10 cellular contexts compared by ENCODE assay signal in the genomic region with DNA sequence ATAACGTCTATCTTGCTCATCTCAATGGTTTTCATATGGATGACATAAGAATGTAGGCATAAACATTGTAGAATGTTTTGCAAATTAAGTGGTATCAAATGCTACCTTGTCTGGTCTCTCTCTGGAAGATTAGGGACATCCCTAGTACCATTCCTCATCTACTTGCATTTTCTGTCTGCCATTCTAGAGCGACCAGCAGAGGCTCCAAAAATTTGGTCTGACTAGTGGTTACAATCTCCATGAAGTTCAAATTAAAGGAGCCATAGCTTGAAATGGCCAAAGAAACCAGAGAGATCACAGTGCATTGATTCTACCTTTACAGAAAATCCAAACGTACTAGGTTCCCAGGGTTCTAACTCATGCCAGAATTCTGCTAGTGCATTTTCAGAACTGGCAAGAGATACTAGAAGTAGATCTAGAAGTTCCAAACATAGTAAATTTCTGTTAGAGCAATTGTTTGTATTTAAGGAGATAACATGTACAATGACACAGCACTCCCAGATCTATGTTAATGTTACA. TPM values are rescaled to one million over a fixed set of nuclear protein-coding genes. Genes with fewer than 3 reads are reported as not detected.
DNase-seq lines count a peak whose midpoint lies in the region; ATAC-seq and TF ChIP-seq lines count a peak whose summit lies in the region.
"Had no signal": no experiment of that assay in that cellular context is flagged by ENCODE, and none has a peak within 500 bp of the region (broad histone marks: within the 10 kb centered on the region; RNA-seq: fewer than 3 reads in every experiment).

No MANE protein-coding gene starts in this region.

- H3K27me3 Mint-ChIP-seq in stimulated activated naive CD8-positive, alpha-beta T cell treated with anti-CD3 and anti-CD28 coated beads, Interleukin-15, Interleukin-2, amounts not matched to agents 100 ng/mL and 50 ng/mL, for 24 hours, result no peaks in the 10 kb centered on the region
- H3K27me3 Mint-ChIP-seq in activated B cell treated with CpG ODN at 0.5 μM for 24 hours (no peaks in the 10 kb centered on the region), immature natural killer cell (ENCODE audit: low read depth in 3 of 3) (peaks cover 0 to 4% (median 0%) of the 10 kb centered on the region in 3 donors)

- peaks cover 10% of the 10 kb centered on the region for H3K4me1 ChIP-seq in upper lobe of right lung

- intact Hi-C loops in activated B cell treated with CpG ODN at 0.5 μM for 24 hours (cut with micrococcal nuclease) (loop anchor here (2.0 kb wide), 1 partner anchor 37 kb away; no protein-coding TSS in a partner anchor), upper lobe of right lung (cut with DNase I) (no loop called here)

- no peaks in the 10 kb centered on the region for H3K9me3 ChIP-seq in upper lobe of right lung

- POLR2A ChIA-PET in activated B cell treated with CpG ODN at 0.5 μM for 24 hours (lab: Charles Lee), result interaction anchor here (0.8 to 6.2 kb wide), 8 partner anchors 13 to 146 kb away, joined by 3 to 56 read pairs (median 4); no protein-coding TSS in a partner anchor

- H3K36me3 ChIP-seq in upper lobe of right lung, result no peaks in the 10 kb centered on the region
- H3K36me3 ChIP-seq: cardiac muscle cell had no signal

- CTCF ChIA-PET in activated B cell treated with CpG ODN at 0.5 μM for 24 hours (lab: Charles Lee), result interaction anchor here (0.8 to 2.3 kb wide), 8 partner anchors 11 to 150 kb away, joined by 3 to 7 read pairs (median 4); no protein-coding TSS in a partner anchor

- no peak for ATAC-seq in stimulated activated naive CD8-positive, alpha-beta T cell treated with anti-CD3 and anti-CD28 coated beads, Interleukin-15, Interleukin-2, amounts not matched to agents 100 U/mL and 50 U/mL, for 24 hours
- ATAC-seq in activated B cell treated with CpG ODN at 0.5 μM for 24 hours (ENCODE audit: low read depth) (no peak), upper lobe of right lung (no peak), HG03196 (IDR thresholded peaks at IDR 0.05; ENCODE audit: unreplicated experiment) (no peak)

- peaks cover 22% of the 10 kb centered on the region for H3K36me3 Mint-ChIP-seq in stimulated activated naive CD8-positive, alpha-beta T cell treated with anti-CD3 and anti-CD28 coated beads, Interleukin-15, Interleukin-2, amounts not matched to agents 100 ng/mL and 50 ng/mL, for 24 hours (ENCODE audit: low read depth)
- H3K36me3 Mint-ChIP-seq in activated B cell treated with CpG ODN at 0.5 μM for 24 hours (ENCODE audit: low read depth) (peaks cover 25% of the 10 kb centered on the region), immature natural killer cell (peaks cover 0 to 4% (median 0%) of the 10 kb centered on the region in 3 donors)

- no peak for DNase-seq in stimulated activated naive CD8-positive, alpha-beta T cell treated with anti-CD3 and anti-CD28 coated beads, Interleukin-15, Interleukin-2, amounts not matched to agents 100 U/mL and 50 U/mL, for 24 hours
- DNase-seq in activated B cell treated with CpG ODN at 0.5 μM for 24 hours (no peak), immature natural killer cell (no peak), upper lobe of right lung (no peak), DMS 273 treated with DMSO at 0.1 percent for 48 hours (lab: John Stamatoyannopoulos, UW) (no peak), NCI-H345 (lab: John Stamatoyannopoulos, UW) (no peak)
- DNase-seq: NCI-H1436 treated with DMSO at 0.1 percent for 48 hours had no signal

- H3K4me3 ChIP-seq in upper lobe of right lung, result peak overlapping the region; percentile 43
- H3K4me3 ChIP-seq: cardiac muscle cell had no signal

- peak overlapping the region; percentile 81 for H3K27ac ChIP-seq in upper lobe of right lung
- H3K27ac ChIP-seq: cardiac muscle cell had no signal

- peak overlapping the region; percentile 89 for H3K4me3 Mint-ChIP-seq in stimulated activated naive CD8-positive, alpha-beta T cell treated with anti-CD3 and anti-CD28 coated beads, Interleukin-15, Interleukin-2, amounts not matched to agents 100 ng/mL and 50 ng/mL, for 24 hours
- H3K4me3 Mint-ChIP-seq in activated B cell treated with CpG ODN at 0.5 μM for 24 hours, result peak overlapping the region; percentile 91
- peak overlapping the region; percentile 81 to 93 (median 87) for H3K4me3 Mint-ChIP-seq in immature natural killer cell

- H3K4me1 Mint-ChIP-seq in stimulated activated naive CD8-positive, alpha-beta T cell treated with anti-CD3 and anti-CD28 coated beads, Interleukin-15, Interleukin-2, amounts not matched to agents 100 ng/mL and 50 ng/mL, for 24 hours (ENCODE audit: low read depth), result peaks cover 82% of the 10 kb centered on the region
- H3K4me1 Mint-ChIP-seq in activated B cell treated with CpG ODN at 0.5 μM for 24 hours, result peaks cover 76% of the 10 kb centered on the region
- peaks cover 61 to 62% of the 10 kb centered on the region in 2 donors for H3K4me1 Mint-ChIP-seq in immature natural killer cell

- no peak for TF ChIP-seq CTCF in activated B cell treated with CpG ODN at 0.5 μM for 24 hours (IDR thresholded peaks at IDR 0.05)
- no peak for TF ChIP-seq CTCF in upper lobe of right lung (IDR thresholded peaks at IDR 0.05)

- H3K9me3 Mint-ChIP-seq in stimulated activated naive CD8-positive, alpha-beta T cell treated with anti-CD3 and anti-CD28 coated beads, Interleukin-15, Interleukin-2, amounts not matched to agents 100 ng/mL and 50 ng/mL, for 24 hours, result peaks cover 4% of the 10 kb centered on the region
- H3K9me3 Mint-ChIP-seq in activated B cell treated with CpG ODN at 0.5 μM for 24 hours, result peaks cover 4% of the 10 kb centered on the region
- H3K9me3 Mint-ChIP-seq in immature natural killer cell, result peaks cover 0 to 2% (median 0%) of the 10 kb centered on the region in 6 donors

- peak overlapping the region; percentile 99 for H3K27ac Mint-ChIP-seq in stimulated activated naive CD8-positive, alpha-beta T cell treated with anti-CD3 and anti-CD28 coated beads, Interleukin-15, Interleukin-2, amounts not matched to agents 100 ng/mL and 50 ng/mL, for 24 hours
- H3K27ac Mint-ChIP-seq in activated B cell treated with CpG ODN at 0.5 μM for 24 hours (peak overlapping the region; percentile 95), immature natural killer cell (peak overlapping the region; percentile 74 to 94 (median 85))

- no peaks in the 10 kb centered on the region for H3K27me3 ChIP-seq in upper lobe of right lung
- H3K27me3 ChIP-seq: cardiac muscle cell had no signal

RNA-seq across cellular contexts. Expression of a gene that starts 1.1 kb away (rescaled TPM):
- 57.5 and 65.5 TPM in 2 replicates for total RNA-seq in activated B cell treated with CpG ODN at 0.5 μM for 24 hours
- 1 to 10 TPM; 2.1 to 3.9 (median 3.0) TPM for polyA plus RNA-seq in immature natural killer cell
- total RNA-seq in upper lobe of right lung, result 20.7 TPM
- total RNA-seq: cardiac muscle cell had no signal
- polyA plus RNA-seq: cardiac muscle cell had no signal

RNA-seq across cellular contexts. Expression of a gene that starts 55.2 kb away (rescaled TPM):
- total RNA-seq in activated B cell treated with CpG ODN at 0.5 μM for 24 hours (28.7 and 31.2 TPM in 2 replicates), upper lobe of right lung (4.4 TPM)
- polyA plus RNA-seq in immature natural killer cell, result 100 to 1,000 TPM; 105 to 210 (median 125) TPM
- total RNA-seq: cardiac muscle cell had no signal
- polyA plus RNA-seq: cardiac muscle cell had no signal
